13 cellular contexts compared by ENCODE assay signal in genomic region chr21:20259035-20259867, GRCh38.
DNase-seq lines count a peak whose midpoint lies in the region; ATAC-seq and TF ChIP-seq lines count a peak whose summit lies in the region.
"Had no signal": no experiment of that assay in that cellular context is flagged by ENCODE, and none has a peak within 500 bp of the region (broad histone marks: within the 10 kb centered on the region; RNA-seq: fewer than 3 reads in every experiment).

No MANE protein-coding gene starts in this region.

- ATAC-seq in left ventricle myocardium superior, result peak; percentile 84
- ATAC-seq: A549 had no signal

- peak overlapping the region in 51 of 59 donors; percentile 0 to 84 (median 48) for H3K27ac ChIP-seq in dorsolateral prefrontal cortex
- H3K27ac ChIP-seq: A549 had no signal

- intact Hi-C loops in dorsolateral prefrontal cortex (cut with DNase I), result no loop called here
- intact Hi-C loops in left ventricle myocardium superior (cut with micrococcal nuclease), result no loop called here

- DNase-seq in Ammon's horn (ENCODE audit: low spot score), result peak; percentile 49
- DNase-seq in dorsolateral prefrontal cortex, result no peak
- no peak for DNase-seq in left ventricle myocardium superior
- DNase-seq in midbrain (lab: John Stamatoyannopoulos, UW), result peak; percentile 56
- no peak for DNase-seq in NCI-H2227 (lab: John Stamatoyannopoulos, UW; ENCODE audit: unreplicated experiment)
- no peak for DNase-seq in activated naive CD4-positive, alpha-beta T cell treated with Interleukin-2 at 50 U/mL for 16 hours
- DNase-seq in epidermal melanocyte (ENCODE audit: insufficient read length, low spot score), result no peak
- DNase-seq: HCEC 1CT, NCI-H1417 treated with DMSO at 0.1 percent for 48 hours, NCI-H2029, NCI-H526 treated with DMSO at 0.1 percent for 48 hours, RPMI8226 had no signal

- TF ChIP-seq CTCF in dorsolateral prefrontal cortex (IDR thresholded peaks at IDR 0.05 in 54 of 56, conservative IDR thresholded peaks at IDR 0.05 in 2 of 56; ENCODE audit: low read depth in 1 of 56, partially characterized antibody in 56 of 56), result peak in 3 of 56 donors; percentile 4 to 15 (median 5)

- no peaks in the 10 kb centered on the region for H3K27me3 ChIP-seq in dorsolateral prefrontal cortex

- peak overlapping the region in 4 of 59 donors; percentile 16 to 40 (median 18) for H3K4me3 ChIP-seq in dorsolateral prefrontal cortex
- H3K4me3 ChIP-seq: A549 had no signal

Comparison
In these comparisons a context has a peak if more than half of its experiments do, and no peak if none do; other contexts are left out.
1. DNase-seq: peak in Ammon's horn (single experiment) and midbrain (single experiment); none in dorsolateral prefrontal cortex (0 of 10), left ventricle myocardium superior (single experiment), NCI-H2227 (single experiment), activated naive CD4-positive, alpha-beta T cell treated with Interleukin-2 at 50 U/mL for 16 hours (single experiment) and epidermal melanocyte (single experiment).